ENCODE assay signal across 17 cellular contexts in genomic region chr16:64092284-64092683, GRCh38.
A peak's percentile ranks its signal among the peaks of the same experiment; 100 is the strongest.
DNase-seq lines count a peak whose midpoint lies in the region; ATAC-seq, FAIRE-seq and TF ChIP-seq lines count a peak whose summit lies in the region.
"Had no signal": no experiment of that assay in that cellular context is flagged by ENCODE, and none has a peak within 500 bp of the region (broad histone marks: within the 10 kb centered on the region; RNA-seq: fewer than 3 reads in every experiment).

No MANE protein-coding gene starts in this region.

- H3K36me3 ChIP-seq in Karpas-422 (ENCODE audit: insufficient read depth, low read length) (0 out of 2 replicates have a peak, but pooled peaks cover 3% of the 10 kb centered on the region), bronchial epithelial cell (ENCODE audit: control insufficient read depth, insufficient read depth, low read length) (no peaks in the 10 kb centered on the region), BE2C (no peaks in the 10 kb centered on the region)

- no peaks in the 10 kb centered on the region for H3K9me3 ChIP-seq in Karpas-422 (ENCODE audit: low read length)
- no peaks in the 10 kb centered on the region for H3K9me3 ChIP-seq in BE2C

- H3K27me3 ChIP-seq in Karpas-422 (ENCODE audit: low read length) (no peaks in the 10 kb centered on the region), bronchial epithelial cell (ENCODE audit: control insufficient read depth, insufficient read depth, low read length) (no peaks in the 10 kb centered on the region), BE2C (no peaks in the 10 kb centered on the region)

- H3K79me2 ChIP-seq in Karpas-422 (ENCODE audit: low read length) = no peaks in the 10 kb centered on the region

- H4K20me1 ChIP-seq in Karpas-422 (ENCODE audit: insufficient read depth, low read depth, low read length) = no peaks in the 10 kb centered on the region

- FAIRE-seq in bronchial epithelial cell (lab: Jason Lieb, UNC) = no peak
- FAIRE-seq: GM18507 had no signal

- H3K4me1 ChIP-seq in Karpas-422 (ENCODE audit: low read length) (peaks cover 38% of the 10 kb centered on the region), BE2C (no peaks in the 10 kb centered on the region)

- no peak overlapping the region for H3K4me2 ChIP-seq in Karpas-422 (ENCODE audit: low read depth, low read length, poor library complexity, severe bottlenecking)

- no peak overlapping the region for H3K27ac ChIP-seq in Karpas-422 (ENCODE audit: low read length)

- no peak overlapping the region for H3K9ac ChIP-seq in Karpas-422 (ENCODE audit: low read length)

- peak overlapping the region; percentile 23; the same call in 1 of the 2 replicates for H2AFZ ChIP-seq in Karpas-422 (ENCODE audit: low read length)

- TF ChIP-seq CTCF in AG09309 (IDR thresholded peaks at IDR 0.05; ENCODE audit: control insufficient read depth, insufficient read depth, low read depth, low read length, missing control alignments) = no peak
- no peak for TF ChIP-seq CTCF in bronchial epithelial cell (IDR thresholded peaks at IDR 0.05; ENCODE audit: insufficient read depth, low read length, severe bottlenecking)
- TF ChIP-seq CTCF in BE2C (IDR thresholded peaks at IDR 0.05; ENCODE audit: low read depth, low read length) = no peak

- H3K4me3 ChIP-seq in AG09309 (ENCODE audit: control insufficient read depth, low read depth, low read length) (no peak overlapping the region), Karpas-422 (ENCODE audit: low read length) (no peak overlapping the region), bronchial epithelial cell (ENCODE audit: low read depth, low read length) (no peak overlapping the region), BE2C (ENCODE audit: low read depth, low read length) (no peak overlapping the region)
- H3K4me3 ChIP-seq: lung had no signal

- DNase-seq in AG09309 (ENCODE audit: low read depth) (peak; percentile 28), Karpas-422 (no peak), bronchial epithelial cell (ENCODE audit: low read depth) (peak; percentile 96), kidney tubule cell (ENCODE audit: low spot score) (peak; percentile 87), HuH-7 (ENCODE audit: low spot score) (no peak), BE2C (no peak)
- DNase-seq: effector CD8-positive, alpha-beta T cell; hypothalamus; Kasumi-1; NCI-H2029 treated with DMSO at 0.1 percent for 48 hours; occipital lobe; SW 1271 had no signal

- H3K9me2 ChIP-seq in Karpas-422 (replicated peaks; ENCODE audit: insufficient read depth, low read length) = no peaks in the 10 kb centered on the region

- ATAC-seq in GM19328 (IDR thresholded peaks at IDR 0.05; ENCODE audit: unreplicated experiment) (no peak), GM21717 (IDR thresholded peaks at IDR 0.05; ENCODE audit: unreplicated experiment) (no peak)
- ATAC-seq: activated CD4-positive, CD25-positive, alpha-beta regulatory T cell treated with anti-CD3 and anti-CD28 coated beads, Interleukin-2, amount 50 U/mL, for 24 hours had no signal

Comparison
In these comparisons a context has a peak if more than half of its experiments do, and no peak if none do; other contexts are left out.
1. DNase-seq: peak in AG09309 (single experiment), bronchial epithelial cell (single experiment) and kidney tubule cell (single experiment); none in Karpas-422 (single experiment), HuH-7 (single experiment) and BE2C (single experiment).